In the genomic region with DNA sequence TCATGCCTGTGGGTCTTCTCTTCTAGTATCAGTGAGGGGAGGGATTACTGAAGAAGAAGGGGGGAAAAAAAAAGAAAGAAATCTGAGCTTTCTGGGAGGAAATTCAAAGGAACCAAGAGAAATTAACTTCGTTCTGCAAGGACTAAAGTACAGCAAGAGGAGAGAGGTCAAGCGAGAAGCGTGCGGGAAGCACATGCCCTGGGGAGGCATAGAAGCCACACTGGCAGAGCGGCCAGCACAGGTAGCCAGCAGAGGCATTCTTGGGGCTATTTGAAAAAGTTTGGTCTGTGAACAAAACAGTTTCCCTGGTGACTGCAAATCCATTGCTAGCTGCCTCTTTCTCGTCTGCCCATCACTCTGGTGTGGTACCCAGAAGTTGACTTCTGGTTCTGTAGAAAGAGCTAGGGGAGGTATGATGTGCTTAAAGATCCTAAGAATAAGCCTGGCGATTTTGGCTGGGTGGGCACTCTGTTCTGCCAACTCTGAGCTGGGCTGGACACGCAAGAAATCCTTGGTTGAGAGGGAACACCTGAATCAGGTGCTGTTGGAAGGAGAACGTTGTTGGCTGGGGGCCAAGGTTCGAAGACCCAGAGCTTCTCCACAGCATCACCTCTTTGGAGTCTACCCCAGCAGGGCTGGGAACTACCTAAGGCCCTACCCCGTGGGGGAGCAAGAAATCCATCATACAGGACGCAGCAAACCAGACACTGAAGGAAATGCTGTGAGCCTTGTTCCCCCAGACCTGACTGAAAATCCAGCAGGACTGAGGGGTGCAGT, we compare ENCODE assay signal across 19 cellular contexts.
DNase-seq lines count a peak whose midpoint lies in the region; TF ChIP-seq lines count a peak whose summit lies in the region.
"Had no signal": no experiment of that assay in that cellular context is flagged by ENCODE, and none has a peak within 500 bp of the region (broad histone marks: within the 10 kb centered on the region; RNA-seq: fewer than 3 reads in every experiment).

No MANE protein-coding gene starts in this region.

- no peak overlapping the region for H3K9ac ChIP-seq in endodermal cell (ENCODE audit: extremely low read depth, low read length, poor library complexity, severe bottlenecking)
- H3K9ac ChIP-seq: BLaER1 treated with 17β-estradiol and CSF1 and Interleukin-3, amounts not matched to agents 10 nM and 100 nM had no signal

- POLR2A ChIA-PET in MCF 10A (lab: Yijun Ruan, JAX) = interaction anchor here (0.6 kb wide), 2 partner anchors 138 to 1243 kb away, joined by 3 read pairs; no protein-coding TSS in a partner anchor

- TF ChIP-seq CTCF in MCF 10A (IDR thresholded peaks at IDR 0.05; ENCODE audit: unreplicated experiment) (no peak), breast epithelium (IDR thresholded peaks at IDR 0.05) (no peak), endodermal cell (conservative IDR thresholded peaks at IDR 0.05) (no peak), nephron (IDR thresholded peaks at IDR 0.05; ENCODE audit: unreplicated experiment in 3 of 3) (no peak)

- no peaks in the 10 kb centered on the region for H3K4me1 Mint-ChIP-seq in MCF 10A (ENCODE audit: insufficient read depth, unreplicated experiment)
- peaks cover 23% of the 10 kb centered on the region for H3K4me1 Mint-ChIP-seq in endodermal cell
- H3K4me1 Mint-ChIP-seq in nephron = peaks cover 68% of the 10 kb centered on the region
- H3K4me1 Mint-ChIP-seq: CD14-positive monocyte; CD8-positive, alpha-beta memory T cell had no signal

- no peak overlapping the region for H3K4me3 Mint-ChIP-seq in MCF 10A (ENCODE audit: unreplicated experiment)
- no peak overlapping the region for H3K4me3 Mint-ChIP-seq in endodermal cell
- no peak overlapping the region for H3K4me3 Mint-ChIP-seq in nephron
- H3K4me3 Mint-ChIP-seq: B cell; CD14-positive monocyte; CD4-positive, alpha-beta T cell; CD8-positive, alpha-beta memory T cell; HFFc6 had no signal

- H3K27ac ChIP-seq in breast epithelium (no peak overlapping the region), endodermal cell (ENCODE audit: low read depth, low read length) (no peak overlapping the region)
- H3K27ac ChIP-seq in effector memory CD4-positive, alpha-beta T cell (ENCODE audit: insufficient read depth, low read length, poor library complexity, severe bottlenecking) = no peak overlapping the region
- H3K27ac ChIP-seq: 22Rv1; BLaER1 treated with 17β-estradiol and CSF1 and Interleukin-3, amounts not matched to agents 10 nM and 100 nM had no signal

- H3K27me3 Mint-ChIP-seq in MCF 10A (ENCODE audit: insufficient read depth, unreplicated experiment) (peaks cover 69% of the 10 kb centered on the region), endodermal cell (ENCODE audit: insufficient read depth) (peaks cover 43% of the 10 kb centered on the region), nephron (ENCODE audit: low read depth) (peaks cover 33% of the 10 kb centered on the region)

- H3K27ac Mint-ChIP-seq in MCF 10A (ENCODE audit: low read depth, unreplicated experiment) (no peak overlapping the region), endodermal cell (no peak overlapping the region), nephron (peak overlapping the region in 2 of 3 experiments; percentile 39 to 43)
- H3K27ac Mint-ChIP-seq: B cell; CD14-positive monocyte; CD4-positive, alpha-beta T cell; CD8-positive, alpha-beta memory T cell; HFFc6 had no signal

- H3K36me3 Mint-ChIP-seq in MCF 10A (ENCODE audit: insufficient read depth, unreplicated experiment) (no peaks in the 10 kb centered on the region), endodermal cell (ENCODE audit: low read depth) (no peaks in the 10 kb centered on the region), nephron (ENCODE audit: low read depth) (no peaks in the 10 kb centered on the region)
- H3K36me3 Mint-ChIP-seq: CD14-positive monocyte; CD8-positive, alpha-beta memory T cell had no signal

- CTCF ChIA-PET in MCF 10A (lab: Yijun Ruan, JAX) = interaction anchor here (0.7 to 8.2 kb wide), 5 partner anchors 9 to 325 kb away, joined by 3 to 152 read pairs (median 3); no protein-coding TSS in a partner anchor

- WGBS in endodermal cell (ENCODE audit: insufficient coverage in 1 of 2, insufficient read length in 1 of 2), 2 experiments = 93 to 95% methylated on average over 7 to 12 of the region's 12 CpGs

- intact Hi-C loops in MCF 10A (cut with micrococcal nuclease) = no loop called here
- intact Hi-C loops in breast epithelium (cut with DNase I; ENCODE audit: low total_unique reads) = no loop called here

- H3K9me3 ChIP-seq in breast epithelium (no peaks in the 10 kb centered on the region), endodermal cell (ENCODE audit: control insufficient read depth, low read length) (no peaks in the 10 kb centered on the region)
- H3K9me3 ChIP-seq in effector memory CD4-positive, alpha-beta T cell (ENCODE audit: control insufficient read depth, low read length) = no peaks in the 10 kb centered on the region
- H3K9me3 ChIP-seq: BLaER1 treated with 17β-estradiol and CSF1 and Interleukin-3, amounts not matched to agents 10 nM and 100 nM; HAP-1 had no signal

- peaks cover 0 to 31% of the 10 kb centered on the region in 2 donors for H3K27me3 ChIP-seq in breast epithelium
- H3K27me3 ChIP-seq in endodermal cell (ENCODE audit: control insufficient read depth, insufficient read depth, low read length, poor library complexity, severe bottlenecking) = peaks cover 32% of the 10 kb centered on the region
- no peaks in the 10 kb centered on the region for H3K27me3 ChIP-seq in effector memory CD4-positive, alpha-beta T cell (replicated peaks; ENCODE audit: control insufficient read depth, insufficient read depth, low read length, poor library complexity, severe bottlenecking)
- H3K27me3 ChIP-seq: BLaER1 treated with 17β-estradiol and CSF1 and Interleukin-3, amounts not matched to agents 10 nM and 100 nM had no signal

- TF ChIP-seq POLR2A in breast epithelium (IDR thresholded peaks at IDR 0.05) = no peak

- H3K4me1 ChIP-seq in breast epithelium = no peaks in the 10 kb centered on the region
- H3K4me1 ChIP-seq in endodermal cell (ENCODE audit: control insufficient read depth, insufficient read depth, low read length) = peaks cover 3% of the 10 kb centered on the region
- H3K4me1 ChIP-seq in effector memory CD4-positive, alpha-beta T cell (ENCODE audit: control insufficient read depth, insufficient read depth, low read length, poor library complexity, severe bottlenecking) = no peaks in the 10 kb centered on the region
- H3K4me1 ChIP-seq: HAP-1 had no signal

- H3K9me3 Mint-ChIP-seq in MCF 10A (ENCODE audit: unreplicated experiment) (no peaks in the 10 kb centered on the region), endodermal cell (no peaks in the 10 kb centered on the region), nephron (no peaks in the 10 kb centered on the region)

- H3K4me3 ChIP-seq in breast epithelium = no peak overlapping the region
- no peak overlapping the region for H3K4me3 ChIP-seq in endodermal cell (ENCODE audit: low read length)
- H3K4me3 ChIP-seq in effector memory CD4-positive, alpha-beta T cell (ENCODE audit: insufficient read depth, low read depth, low read length, poor library complexity, severe bottlenecking) = no peak overlapping the region
- H3K4me3 ChIP-seq: BLaER1 treated with 17β-estradiol and CSF1 and Interleukin-3, amounts not matched to agents 10 nM and 100 nM; HAP-1 had no signal

- no peaks in the 10 kb centered on the region for H3K36me3 ChIP-seq in breast epithelium
- H3K36me3 ChIP-seq in endodermal cell (ENCODE audit: control insufficient read depth, insufficient read depth, low read length) = no peaks in the 10 kb centered on the region
- H3K36me3 ChIP-seq in effector memory CD4-positive, alpha-beta T cell (ENCODE audit: control insufficient read depth, insufficient read depth, low read length) = no peaks in the 10 kb centered on the region
- H3K36me3 ChIP-seq: BLaER1 treated with 17β-estradiol and CSF1 and Interleukin-3, amounts not matched to agents 10 nM and 100 nM; HAP-1 had no signal

- DNase-seq in MCF 10A (ENCODE audit: unreplicated experiment) (no peak), breast epithelium (ENCODE audit: low spot score in 2 of 2) (no peak), endodermal cell (peak; percentile 25), ureter (ENCODE audit: low spot score) (no peak), NOMO-1 (lab: John Stamatoyannopoulos, UW; ENCODE audit: unreplicated experiment in 2 of 2) (no peak), DMS79 (lab: John Stamatoyannopoulos, UW) (no peak)
- no peak for DNase-seq in effector memory CD4-positive, alpha-beta T cell
- DNase-seq: CD4-positive, alpha-beta T cell; CD8-positive, alpha-beta memory T cell; DMS 273 treated with DMSO at 0.1 percent for 48 hours; DMS79 treated with DMSO at 0.1 percent for 48 hours; GOT3; HFFc6 had no signal

- TSS peak; percentile 67 for BruUV-seq in MCF 10A (replicated peaks; lab: Mats Ljungman, UMichigan)

Comparison
In these comparisons a context has a peak if more than half of its experiments do, and no peak if none do; other contexts are left out.
1. H3K27ac Mint-ChIP-seq: peak in nephron (2 of 3); none in MCF 10A (single experiment) and endodermal cell (single experiment).